30 cellular contexts compared by ENCODE assay signal in genomic region chr2:210259687-210260086, GRCh38. TPM values are rescaled to one million over a fixed set of nuclear protein-coding genes. Genes with fewer than 3 reads are reported as not detected.
"Had no signal": no experiment of that assay in that cellular context is flagged by ENCODE, and none has a peak within 500 bp of the region (broad histone marks: within the 10 kb centered on the region; RNA-seq: fewer than 3 reads in every experiment).

No MANE protein-coding gene starts in this region.

- H3K36me3 Mint-ChIP-seq: mesothelial cell of epicardium had no signal

- ATAC-seq: effector memory CD8-positive, alpha-beta T cell; esophagus mucosa; gastrocnemius medialis; heart right ventricle; left cardiac atrium; left lung; left ventricle myocardium superior; lower lobe of right lung; mucosa of descending colon had no signal

- DNase-seq: colonic mucosa; cortex of kidney; effector CD8-positive, alpha-beta T cell; effector memory CD8-positive, alpha-beta T cell; endodermal cell; erythroblast; esophagus squamous epithelium; foreskin fibroblast; foreskin melanocyte; gastrocnemius medialis; glutamatergic neuron; head of caudate nucleus; heart right ventricle; hippocampal formation; left cardiac atrium; left lung; left ventricle myocardium superior; lower lobe of right lung; mesenchymal stem cell; mucosa of descending colon had no signal

- H3K9me3 ChIP-seq: colonic mucosa, esophagus squamous epithelium, gastrocnemius medialis, left lung, lower lobe of right lung, mucosa of descending colon had no signal

- H3K4me3 Mint-ChIP-seq: dendritic cell treated with granulocyte-macrophage colony-stimulating factor and Interleukin-4, amounts not matched to agents 40 ng/mL and 50 ng/mL, for 4 days; effector memory CD8-positive, alpha-beta T cell; endodermal cell; mesothelial cell of epicardium had no signal

- H3K27me3 Mint-ChIP-seq: dendritic cell treated with granulocyte-macrophage colony-stimulating factor and Interleukin-4, amounts not matched to agents 40 ng/mL and 50 ng/mL, for 4 days had no signal

- H3K27ac Mint-ChIP-seq: dendritic cell treated with granulocyte-macrophage colony-stimulating factor and Interleukin-4, amounts not matched to agents 40 ng/mL and 50 ng/mL, for 4 days; effector memory CD8-positive, alpha-beta T cell; endodermal cell; mesothelial cell of epicardium had no signal

- H3K4me1 ChIP-seq: colonic mucosa, esophagus squamous epithelium, gastrocnemius medialis, heart right ventricle, left lung, lower lobe of right lung had no signal

- H3K27me3 ChIP-seq: colonic mucosa, esophagus squamous epithelium, gastrocnemius medialis, heart right ventricle, left lung had no signal

- H3K27ac ChIP-seq: colonic mucosa, epithelial cell of prostate, esophagus squamous epithelium, gastrocnemius medialis, heart right ventricle, left lung, lower lobe of right lung had no signal

- H3K4me1 Mint-ChIP-seq: endodermal cell, mesothelial cell of epicardium had no signal

- H3K9me3 Mint-ChIP-seq: dendritic cell treated with granulocyte-macrophage colony-stimulating factor and Interleukin-4, amounts not matched to agents 40 ng/mL and 50 ng/mL, for 4 days; effector memory CD8-positive, alpha-beta T cell; endodermal cell; mesothelial cell of epicardium had no signal

- H3K4me3 ChIP-seq: colonic mucosa, esophagus squamous epithelium, gastrocnemius medialis, heart right ventricle, left lung, lower lobe of right lung, mucosa of descending colon had no signal

- H3K36me3 ChIP-seq: colonic mucosa, esophagus squamous epithelium, gastrocnemius medialis, heart right ventricle, left lung, lower lobe of right lung had no signal

RNA-seq across cellular contexts. Expression of gene ACADL, which starts 34.4 kb away (rescaled TPM):
- total RNA-seq: dermis microvascular lymphatic vessel endothelial cell, glomerular endothelial cell, lung microvascular endothelial cell had no signal

RNA-seq across cellular contexts. Expression of gene MYL1, which starts 55.3 kb away (rescaled TPM):
- total RNA-seq: colonic mucosa, dermis microvascular lymphatic vessel endothelial cell, endodermal cell, esophagus squamous epithelium, glomerular endothelial cell, kidney epithelial cell, left cardiac atrium, left lung, left ventricle myocardium superior, lower lobe of right lung, lung microvascular endothelial cell, mesenteric fat pad had no signal
- polyA plus RNA-seq: keratinocyte had no signal
